Comparison of ENCODE assay signal across 8 cellular contexts in genomic region chr19:17391371-17392151, GRCh38. TPM values are rescaled to one million over a fixed set of nuclear protein-coding genes. Genes with fewer than 3 reads are reported as not detected.
DNase-seq lines count a peak whose midpoint lies in the region; ATAC-seq, FAIRE-seq and TF ChIP-seq lines count a peak whose summit lies in the region.

No MANE protein-coding gene starts in this region.

- H3K27me3 ChIP-seq in SJCRH30: no peaks in the 10 kb centered on the region

- peak overlapping the region; percentile 51 to 72; a peak in 3 of 6 replicates for H3K27ac ChIP-seq in A549
- H3K27ac ChIP-seq in SJCRH30: no peak overlapping the region

- 24% methylated on average over 20 of the region's 26 CpGs for WGBS in A549 (ENCODE audit: missing lambda C conversion rate)

- intact Hi-C loops in posterior vena cava (cut with DNase I): loop anchor here in 1 of 2 donors (5.0 kb wide), 1 partner anchor 49 kb away; no protein-coding TSS in a partner anchor

- H3K4me3 ChIP-seq in A549 (peak overlapping the region; percentile 48), SJCRH30 (peak overlapping the region; percentile 44), skeletal muscle cell (ENCODE audit: low read depth, low read length) (peak overlapping the region; percentile 39)

- CTCF ChIA-PET in A549 (lab: Yijun Ruan, JAX): interaction anchor here (0.6 to 8.8 kb wide), 7 partner anchors 11 to 383 kb away, joined by 3 to 111 read pairs (median 3); no protein-coding TSS in a partner anchor

- DNase-seq in A549 (ENCODE audit: low read depth in 1 of 2, low spot score in 1 of 2) (peak in 1 of 2 experiments; percentile 36), SJCRH30 (peak in 1 of 2 experiments; percentile 53), fibroblast of peridontal ligament (ENCODE audit: extremely low read depth) (peak; percentile 23), skeletal muscle cell (ENCODE audit: low read depth) (no peak), NCI-H2171 (lab: John Stamatoyannopoulos, UW) (no peak), posterior vena cava (ENCODE audit: low spot score) (no peak)
- DNase-seq in activated CD4-positive, alpha-beta T cell treated with anti-CD3 and anti-CD28 coated beads for 48 hours: no peak

- TF ChIP-seq POLR2A in A549 (IDR thresholded peaks at IDR 0.05; ENCODE audit: low read length): no peak

- H3K4me1 ChIP-seq in A549 (peaks cover 4% of the 10 kb centered on the region; the same call in 1 of the 3 replicates), SJCRH30 (0 out of 2 replicates have a peak, but pooled peaks cover 3% of the 10 kb centered on the region)

- POLR2A ChIA-PET in A549 (lab: Yijun Ruan, JAX): interaction anchor here (0.6 to 0.9 kb wide), 2 partner anchors 52 to 222 kb away, joined by 4 to 7 read pairs; no protein-coding TSS in a partner anchor

- peaks cover 10% of the 10 kb centered on the region; the same call in 2 of the 3 replicates for H3K9me3 ChIP-seq in A549
- no peaks in the 10 kb centered on the region; the same call in 1 of the 2 replicates for H3K9me3 ChIP-seq in SJCRH30 (replicated peaks)

- no peak for FAIRE-seq in A549 (lab: Jason Lieb, UNC)

- no peaks in the 10 kb centered on the region for H3K36me3 ChIP-seq in SJCRH30

- peak overlapping the region; percentile 97 for H3K4me2 ChIP-seq in A549

- TF ChIP-seq RAD21 in A549 (conservative IDR thresholded peaks at IDR 0.05 in 1 of 2, IDR thresholded peaks at IDR 0.05 in 1 of 2): no peak

- ATAC-seq in A549: peak; percentile 42 to 46; a peak in 3 of 6 replicates
- peak; percentile 12 for ATAC-seq in GM19467 (IDR thresholded peaks at IDR 0.05; ENCODE audit: unreplicated experiment)

- no peak; the same call in 2 of the 3 replicates for TF ChIP-seq CTCF in A549 (IDR thresholded peaks at IDR 0.05)

- TF ChIP-seq EP300 in A549 (IDR thresholded peaks at IDR 0.05): no peak

TF ChIP-seq in A549, 52 proteins besides CTCF, POLR2A, EP300 and RAD21:
- 0 out of 2 replicates have a peak, but pooled peaks have one; percentile 28 for TF ChIP-seq MAX (IDR thresholded peaks at IDR 0.05)
- no peak for TF ChIP-seq HOXB13 (CRISPR knock-in tag; IDR thresholded peaks at IDR 0.05; ENCODE audit: low read depth)
TF ChIP-seq in A549: peak in this region for 1.

RNA-seq across cellular contexts. Expression of gene CCDC194, which starts 2.4 kb away (rescaled TPM):
- not detected in 2 replicates for polyA plus RNA-seq in A549 (2011; rRNA removed)
- not detected in 2 replicates for polyA plus RNA-seq in A549 (2012; cell fraction: cytosol; rRNA removed)
- polyA plus RNA-seq in A549 (2012; cell fraction: nucleus; rRNA removed): not detected in 2 replicates
- not detected in 3 replicates for polyA plus RNA-seq in A549 (2017; fragmentation: RNase III; extraction: RNeasy Plus Mini Kit Qiagen cat#74134 plus additional on column Dnase treatment)
- not detected in 2 replicates for polyA minus RNA-seq in A549 (2011; rRNA and poly(A)+ RNA removed)
- total RNA-seq in SJCRH30 (2014; rRNA removed; shearing (Covaris generic)): not detected in 2 replicates
- total RNA-seq in posterior vena cava: under 1 TPM in 1 of 2 donors, not detected in 1; 0.52 TPM

RNA-seq across cellular contexts. Expression of gene BST2, which starts 13.9 kb away (rescaled TPM):
- polyA plus RNA-seq in A549 (2011; rRNA removed) (0.24 and 0.26 TPM in 2 replicates), A549 (2017; fragmentation: RNase III; extraction: RNeasy Plus Mini Kit Qiagen cat#74134 plus additional on column Dnase treatment) (0.12 to 0.18 TPM in 2 of 3 replicates, not detected in the other)
- 0.13 TPM in 2 replicates for polyA plus RNA-seq in A549 (2012; cell fraction: cytosol; rRNA removed)
- polyA plus RNA-seq in A549 (2012; cell fraction: nucleus; rRNA removed): 0.10 and 0.13 TPM in 2 replicates
- polyA minus RNA-seq in A549 (2011; rRNA and poly(A)+ RNA removed): 0.21 TPM in 1 of 2 replicates, not detected in the other
- 19.9 and 20.6 TPM in 2 replicates for total RNA-seq in SJCRH30 (2014; rRNA removed; shearing (Covaris generic))
- total RNA-seq in posterior vena cava: 10 to 100 TPM; 37.8 to 82.9 TPM

RNA-seq across cellular contexts. Expression of gene PLVAP, which starts 14.4 kb away (rescaled TPM):
- not detected in 2 replicates for polyA plus RNA-seq in A549 (2011; rRNA removed)
- polyA plus RNA-seq in A549 (2012; cell fraction: cytosol; rRNA removed): not detected in 2 replicates
- polyA plus RNA-seq in A549 (2012; cell fraction: nucleus; rRNA removed): not detected in 2 replicates
- not detected in 3 replicates for polyA plus RNA-seq in A549 (2017; fragmentation: RNase III; extraction: RNeasy Plus Mini Kit Qiagen cat#74134 plus additional on column Dnase treatment)
- not detected in 2 replicates for polyA minus RNA-seq in A549 (2011; rRNA and poly(A)+ RNA removed)
- total RNA-seq in SJCRH30 (2014; rRNA removed; shearing (Covaris generic)): not detected in 2 replicates
- 100 to 1,000 TPM; 151 to 181 TPM for total RNA-seq in posterior vena cava

RNA-seq across cellular contexts. Expression of gene MVB12A, which starts 28.3 kb away (rescaled TPM):
- polyA plus RNA-seq in A549 (2011; rRNA removed): 18.3 and 19.1 TPM in 2 replicates
- polyA plus RNA-seq in A549 (2012; cell fraction: cytosol; rRNA removed): 36.1 and 51.9 TPM in 2 replicates
- polyA plus RNA-seq in A549 (2012; cell fraction: nucleus; rRNA removed): 51.9 and 58.3 TPM in 2 replicates
- 26.8 to 30.2 TPM (median 27.7 TPM) in 3 replicates for polyA plus RNA-seq in A549 (2017; fragmentation: RNase III; extraction: RNeasy Plus Mini Kit Qiagen cat#74134 plus additional on column Dnase treatment)
- 17.0 and 18.8 TPM in 2 replicates for polyA minus RNA-seq in A549 (2011; rRNA and poly(A)+ RNA removed)
- total RNA-seq in SJCRH30 (2014; rRNA removed; shearing (Covaris generic)): 34.4 and 41.2 TPM in 2 replicates
- total RNA-seq in posterior vena cava: 10 to 100 TPM; 24.4 to 30.3 TPM

RNA-seq across cellular contexts. Expression of gene GTPBP3, which starts 54.2 kb away (rescaled TPM):
- polyA plus RNA-seq in A549 (2011; rRNA removed): 9.5 and 10.6 TPM in 2 replicates
- 21.5 and 28.7 TPM in 2 replicates for polyA plus RNA-seq in A549 (2012; cell fraction: cytosol; rRNA removed)
- polyA plus RNA-seq in A549 (2012; cell fraction: nucleus; rRNA removed): 73.4 and 90.0 TPM in 2 replicates
- 17.9 to 21.7 TPM (median 19.3 TPM) in 3 replicates for polyA plus RNA-seq in A549 (2017; fragmentation: RNase III; extraction: RNeasy Plus Mini Kit Qiagen cat#74134 plus additional on column Dnase treatment)
- 4.8 and 5.5 TPM in 2 replicates for polyA minus RNA-seq in A549 (2011; rRNA and poly(A)+ RNA removed)
- total RNA-seq in SJCRH30 (2014; rRNA removed; shearing (Covaris generic)): 27.6 and 31.2 TPM in 2 replicates
- total RNA-seq in posterior vena cava: 10 to 100 TPM; 12.7 to 15.8 TPM

Comparison
In these comparisons a context has a peak if more than half of its experiments do, and no peak if none do; other contexts are left out.
1. RNA of gene PLVAP, which starts 14.4 kb away (total RNA-seq): 151 to 181 TPM in posterior vena cava; not detected in SJCRH30; every median in the first group is over 100 times any median in the second.
2. Peak in every context shown above with its lines, with median percentiles within 50 percentile points of each other: H3K4me3 ChIP-seq.